In genomic region chr2:134144651-134145050, GRCh38 we compare ENCODE assay signal across 16 cellular contexts.
"Had no signal": no experiment of that assay in that cellular context is flagged by ENCODE, and none has a peak within 500 bp of the region (broad histone marks: within the 10 kb centered on the region; RNA-seq: fewer than 3 reads in every experiment).

No MANE protein-coding gene starts in this region.

- H3K4me3 ChIP-seq: heart left ventricle, lower lobe of right lung, pancreas, thyroid gland had no signal

- DNase-seq: activated CD4-positive, alpha-beta T cell treated with anti-CD3 and anti-CD28 coated beads, Interleukin-2, amount 50 U/mL, for 1 hour; dermis blood vessel endothelial cell; effector memory CD8-positive, alpha-beta T cell; foreskin melanocyte; heart left ventricle; left colon; lower lobe of right lung; naive thymus-derived CD4-positive, alpha-beta T cell; stimulated activated CD4-positive, alpha-beta T cell treated with anti-CD3 and anti-CD28 coated beads, Interleukin-12 subunit alpha, Interleukin-12 subunit beta, amount 100 ng/mL, for 4 hours; thyroid gland had no signal

- H3K9me3 ChIP-seq: heart left ventricle, lower lobe of right lung, pancreas, thyroid gland had no signal

- H3K36me3 ChIP-seq: lower lobe of right lung, pancreas, thyroid gland had no signal

- ATAC-seq: activated CD4-positive, CD25-positive, alpha-beta regulatory T cell treated with anti-CD3 and anti-CD28 coated beads, Interleukin-2, amount 50 U/mL, for 24 hours; effector memory CD8-positive, alpha-beta T cell; heart left ventricle; left colon; lower lobe of right lung; naive thymus-derived CD4-positive, alpha-beta T cell; stimulated activated effector memory CD8-positive, alpha-beta T cell treated with anti-CD3 and anti-CD28 coated beads, Interleukin-12 subunit alpha, Interleukin-12 subunit beta, amount 100 ng/mL, for 72 hours had no signal

- H3K27me3 ChIP-seq: heart left ventricle, pancreas, thyroid gland had no signal

- FAIRE-seq: bronchial epithelial cell, islet of Langerhans, pancreas, urothelium cell line had no signal

- H3K27ac ChIP-seq: lower lobe of right lung, pancreas, thyroid gland had no signal
